ENCODE assay signal across 1 cellular context in the genomic region with DNA sequence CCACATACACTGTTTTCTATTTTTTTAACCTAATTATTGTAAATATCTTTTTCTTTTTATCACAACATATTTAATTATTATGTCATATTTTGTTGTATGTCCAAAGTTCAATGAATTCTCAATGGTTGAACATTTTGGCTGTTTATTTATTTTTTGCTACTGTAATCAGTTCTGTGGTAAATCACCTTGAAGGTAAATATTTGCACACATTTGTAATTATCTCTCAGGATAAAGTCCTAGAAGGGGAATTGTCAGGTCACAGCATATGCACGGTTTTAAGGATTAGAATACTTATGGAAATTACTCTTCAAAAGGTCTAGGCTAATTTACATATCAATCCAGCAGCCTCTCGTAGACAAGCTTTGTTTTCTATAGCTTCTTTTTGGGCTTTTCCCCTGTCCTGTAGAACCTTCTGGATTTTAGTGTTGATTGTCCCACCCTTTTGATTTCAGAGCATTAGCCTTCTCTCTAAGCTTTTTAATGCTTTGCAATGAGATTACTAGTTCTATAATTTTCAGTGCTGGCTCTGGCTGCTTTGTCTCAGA.
TF ChIP-seq lines count a peak whose summit lies in the region.

No MANE protein-coding gene starts in this region.

TF ChIP-seq in SK-N-SH, 30 proteins besides CTCF, POLR2A, EP300 and RAD21 (continued from another document):
- TF ChIP-seq PBX3 (IDR thresholded peaks at IDR 0.05) (no peak), NFIC (IDR thresholded peaks at IDR 0.05; ENCODE audit: borderline replicate concordance) (no peak), FOSL2 (IDR thresholded peaks at IDR 0.05; ENCODE audit: borderline replicate concordance, low read depth) (no peak), CHD2 (IDR thresholded peaks at IDR 0.05; ENCODE audit: low read length, partially characterized antibody) (no peak), YY1 (IDR thresholded peaks at IDR 0.05; ENCODE audit: low read depth) (no peak), MXI1 (IDR thresholded peaks at IDR 0.05; ENCODE audit: low read depth, low read length) (no peak), FOXJ3 (CRISPR knock-in tag; IDR thresholded peaks at IDR 0.05) (no peak)
